Comparison of ENCODE assay signal across 8 cellular contexts in the genomic region with DNA sequence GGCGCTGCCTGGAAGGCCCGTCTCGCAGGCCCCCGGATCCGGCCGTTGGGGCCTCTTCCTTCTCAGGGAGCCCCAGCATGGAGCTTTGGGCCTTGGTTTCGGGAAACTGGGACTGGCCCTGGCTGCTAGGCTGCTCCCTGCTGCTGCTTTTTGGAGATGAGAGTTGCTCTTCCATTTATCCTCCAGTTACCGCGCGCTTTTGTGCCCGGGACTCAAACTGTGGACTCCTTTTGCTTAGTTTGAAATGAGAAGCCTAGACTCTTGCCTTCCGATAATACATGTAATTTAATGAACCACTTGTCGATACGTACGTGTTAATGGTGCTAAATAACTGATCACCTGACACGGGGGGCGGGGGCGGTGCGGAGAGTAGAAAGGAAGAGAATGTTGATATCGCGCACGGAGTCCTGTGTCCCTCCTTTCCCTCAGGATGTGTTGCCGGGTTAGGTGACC. TPM values are rescaled to one million over a fixed set of nuclear protein-coding genes. Genes with fewer than 3 reads are reported as not detected.
DNase-seq lines count a peak whose midpoint lies in the region; ATAC-seq, FAIRE-seq and TF ChIP-seq lines count a peak whose summit lies in the region.

No MANE protein-coding gene starts in this region.

- DNase-seq in AG04450 (ENCODE audit: low read depth, low spot score) (no peak), GM19239 (ENCODE audit: insufficient read length, low spot score) (no peak), HK-2 (ENCODE audit: unreplicated experiment) (peak; percentile 51), activated gamma-delta T cell treated with Interleukin-2 at 50 U/mL for 16 hours (peak; percentile 43), globus pallidus (ENCODE audit: low spot score) (peak; percentile 72), omental fat pad (ENCODE audit: low spot score) (peak; percentile 71)

- no peak for TF ChIP-seq CTCF in AG04450 (IDR thresholded peaks at IDR 0.05; ENCODE audit: low read depth, low read length)
- no peak for TF ChIP-seq CTCF in omental fat pad (IDR thresholded peaks at IDR 0.05)

- CTCF ChIA-PET in AG04450 (lab: Charles Lee): interaction anchor here (0.6 to 3.9 kb wide), 3 partner anchors 39 to 166 kb away, joined by 3 to 17 read pairs (median 4); no protein-coding TSS in a partner anchor

- H3K4me3 ChIP-seq in AG04450 (ENCODE audit: low read depth, low read length): peak overlapping the region; percentile 80
- H3K4me3 ChIP-seq in thymus (ENCODE audit: low read length): peak overlapping the region; percentile 69

- H3K9me3 ChIP-seq in AG04450 (ENCODE audit: control insufficient read depth, insufficient read depth, low read length) (no peaks in the 10 kb centered on the region; the same call in 1 of the 2 replicates), thymus (ENCODE audit: control insufficient read depth) (no peaks in the 10 kb centered on the region)

- H3K4me1 ChIP-seq in thymus (ENCODE audit: control insufficient read depth, insufficient read depth, low read length): peaks cover 3% of the 10 kb centered on the region

- ATAC-seq in omental fat pad (ENCODE audit: low FRiP score): no peak

- H3K27ac ChIP-seq in AG04450 (ENCODE audit: low read depth, low read length) (peak overlapping the region; percentile 48), thymus (ENCODE audit: low read depth) (peak overlapping the region; percentile 98)

- H3K27me3 ChIP-seq in AG04450 (ENCODE audit: control insufficient read depth, insufficient read depth, low read length) (no peaks in the 10 kb centered on the region), thymus (ENCODE audit: control insufficient read depth, insufficient read depth) (no peaks in the 10 kb centered on the region)

- peaks cover 1% of the 10 kb centered on the region for H3K36me3 ChIP-seq in thymus (ENCODE audit: control insufficient read depth, insufficient read depth)

- FAIRE-seq in GM19239 (lab: Jason Lieb, UNC): peak; percentile 92

- WGBS in thymus: under 1% methylated on average over 23 of the region's 23 CpGs

- POLR2A ChIA-PET in AG04450 (lab: Yijun Ruan, JAX): interaction anchor here (1.0 to 2.2 kb wide), 5 partner anchors 13 to 261 kb away, joined by 3 to 7 read pairs (median 3); no protein-coding TSS in a partner anchor

TF ChIP-seq in PFSK-1, 5 proteins besides CTCF, POLR2A, EP300 and RAD21:
- TF ChIP-seq SIN3A (IDR thresholded peaks at IDR 0.05; ENCODE audit: borderline replicate concordance, insufficient read depth, low read length) (0 out of 2 replicates have a peak, but pooled peaks have one; percentile 56), FOXP2 (optimal IDR thresholded peaks at IDR 0.05; ENCODE audit: borderline replicate concordance, extremely low read depth, extremely low read length, insufficient read depth) (no peak), POLR2AphosphoS5 (IDR thresholded peaks at IDR 0.05; ENCODE audit: low read depth, low read length) (no peak), TAF1 (IDR thresholded peaks at IDR 0.05; ENCODE audit: borderline replicate concordance, insufficient read depth, low read length) (no peak)

RNA-seq across cellular contexts. Expression of a gene that starts 0.9 kb away (rescaled TPM):
- polyA plus RNA-seq in AG04450 (2011; rRNA removed) (16.2 and 26.6 TPM in 2 replicates), thymus (18.5 TPM)
- 19.9 and 42.1 TPM in 2 replicates for polyA minus RNA-seq in AG04450 (2011; rRNA and poly(A)+ RNA removed)
- polyA plus RNA-seq in PFSK-1 (2012; ENCODE audit: insufficient read length, low read depth): 11.3 TPM
- total RNA-seq in omental fat pad: 10 to 100 TPM; 37.7 to 68.9 (median 58.4) TPM

Comparison
In these comparisons a context has a peak if more than half of its experiments do, and no peak if none do; other contexts are left out.
1. DNase-seq: peak in HK-2 (single experiment), activated gamma-delta T cell treated with Interleukin-2 at 50 U/mL for 16 hours (single experiment), globus pallidus (single experiment) and omental fat pad (single experiment); none in AG04450 (single experiment) and GM19239 (single experiment).